ENCODE assay signal across 20 cellular contexts in genomic region chr4:154366956-154367355, GRCh38.
DNase-seq lines count a peak whose midpoint lies in the region; ATAC-seq, FAIRE-seq and TF ChIP-seq lines count a peak whose summit lies in the region.
"Had no signal": no experiment of that assay in that cellular context is flagged by ENCODE, and none has a peak within 500 bp of the region (broad histone marks: within the 10 kb centered on the region; RNA-seq: fewer than 3 reads in every experiment).

No MANE protein-coding gene starts in this region.

- no peak overlapping the region for H3K4me3 ChIP-seq in thoracic aorta
- H3K4me3 ChIP-seq: colonic mucosa, SJCRH30 had no signal

- FAIRE-seq in urothelium cell line (lab: Jason Lieb, UNC) (no peak), frontal cortex (lab: Jason Lieb, UNC) (no peak)

- peak overlapping the region; percentile 20 to 38 for H3K27ac ChIP-seq in thoracic aorta
- H3K27ac ChIP-seq: colonic mucosa, neutrophil, SJCRH30 had no signal

- DNase-seq in NCI-H526 (lab: John Stamatoyannopoulos, UW) (peak; percentile 32 to 57), cerebellar cortex (ENCODE audit: low spot score) (peak; percentile 75), midbrain (lab: John Stamatoyannopoulos, UW) (peak; percentile 2), thoracic aorta (ENCODE audit: low spot score) (no peak), urothelium cell line (ENCODE audit: low spot score) (no peak), frontal cortex (ENCODE audit: low spot score in 2 of 2) (no peak), NCI-H1930 (lab: John Stamatoyannopoulos, UW) (no peak), medulla oblongata (ENCODE audit: extremely low spot score) (no peak)
- DNase-seq: activated CD8-positive, alpha-beta T cell treated with anti-CD3 and anti-CD28 coated beads for 36 hours; activated naive CD4-positive, alpha-beta T cell treated with anti-CD3 and anti-CD28 coated beads for 36 hours; activated T-cell treated with anti-CD3 and anti-CD28 coated beads, Interleukin-2, amount 50 U/mL, for 4 hours; colonic mucosa; Karpas-422; NCI-H1436 treated with DMSO at 0.1 percent for 48 hours; NCI-H774; right cardiac atrium; SJCRH30; trophoblast cell had no signal

- peaks cover 6 to 46% of the 10 kb centered on the region in 2 donors for H3K4me1 ChIP-seq in thoracic aorta (ENCODE audit: control insufficient read depth in 1 of 2, low read depth in 2 of 2)
- H3K4me1 ChIP-seq: colonic mucosa, SJCRH30 had no signal

- ATAC-seq in thoracic aorta (ENCODE audit: insufficient number of reproducible peaks, low FRiP score, low read depth) = no peak
- ATAC-seq: activated CD8-positive, alpha-beta T cell treated with anti-CD3 and anti-CD28 coated beads for 36 hours; activated T-cell treated with anti-CD3 and anti-CD28 coated beads, Interleukin-2, amount 50 U/mL, for 4 hours; stimulated activated effector memory CD8-positive, alpha-beta T cell treated with anti-CD3 and anti-CD28 coated beads, Interleukin-12 subunit alpha, Interleukin-12 subunit beta, amount 100 ng/mL, for 72 hours had no signal

- no peaks in the 10 kb centered on the region for H3K27me3 ChIP-seq in thoracic aorta (replicated peaks; ENCODE audit: insufficient read depth)
- H3K27me3 ChIP-seq: colonic mucosa, neutrophil, SJCRH30 had no signal

- no peak for TF ChIP-seq CTCF in thoracic aorta (IDR thresholded peaks at IDR 0.05)

- H3K9me3 ChIP-seq in thoracic aorta = no peaks in the 10 kb centered on the region
- H3K9me3 ChIP-seq: colonic mucosa, neutrophil, SJCRH30 had no signal

- H3K36me3 ChIP-seq in thoracic aorta = no peaks in the 10 kb centered on the region
- H3K36me3 ChIP-seq: colonic mucosa, neutrophil, SJCRH30 had no signal

Comparison
In these comparisons a context has a peak if more than half of its experiments do, and no peak if none do; other contexts are left out.
1. DNase-seq: peak in NCI-H526 (2 of 2), cerebellar cortex (single experiment) and midbrain (single experiment); none in thoracic aorta (single experiment), urothelium cell line (single experiment), frontal cortex (0 of 2), NCI-H1930 (0 of 2) and medulla oblongata (single experiment).